In genomic region chrX:1673337-1673736, GRCh38 we compare ENCODE assay signal across 8 cellular contexts. TPM values are rescaled to one million over a fixed set of nuclear protein-coding genes. Genes with fewer than 3 reads are reported as not detected.
A peak's percentile ranks its signal among the peaks of the same experiment; 100 is the strongest.
DNase-seq lines count a peak whose midpoint lies in the region; ATAC-seq and TF ChIP-seq lines count a peak whose summit lies in the region.

No MANE protein-coding gene starts in this region.

- H3K4me3 Mint-ChIP-seq in CD4-positive, alpha-beta memory T cell: no peak overlapping the region
- no peak overlapping the region for H3K4me3 Mint-ChIP-seq in H9

- no peaks in the 10 kb centered on the region for H3K9me3 Mint-ChIP-seq in CD4-positive, alpha-beta memory T cell
- H3K9me3 Mint-ChIP-seq in H9: peaks cover 0 to 3% of the 10 kb centered on the region in 2 experiments; a peak in 2 of 5 replicates

- H3K79me1 ChIP-seq in H9 (ENCODE audit: insufficient read depth, low read depth, low read length, poor library complexity, severe bottlenecking): no peaks in the 10 kb centered on the region

- peaks cover 15 to 17% of the 10 kb centered on the region in 2 donors for H3K36me3 Mint-ChIP-seq in CD4-positive, alpha-beta memory T cell
- peaks cover 0 to 10% (median 3%) of the 10 kb centered on the region in 3 experiments; a peak in 2 of 7 replicates for H3K36me3 Mint-ChIP-seq in H9 (ENCODE audit: insufficient read depth in 1 of 3, low read depth in 3 of 3)

- H3K79me2 ChIP-seq in H9 (ENCODE audit: insufficient read depth, low read length): no peaks in the 10 kb centered on the region

- no peak overlapping the region for H2AFZ ChIP-seq in H9 (ENCODE audit: low read length)

- H3K4me2 ChIP-seq in H9 (ENCODE audit: insufficient read depth, insufficient read length, low read length): no peak overlapping the region

- H3K4me1 ChIP-seq in CD4-positive, alpha-beta memory T cell (ENCODE audit: insufficient read depth, low read length): no peaks in the 10 kb centered on the region
- no peaks in the 10 kb centered on the region for H3K4me1 ChIP-seq in H9 (ENCODE audit: insufficient read depth, low read length)
- no peaks in the 10 kb centered on the region for H3K4me1 ChIP-seq in esophagus squamous epithelium

- no peak for ATAC-seq in GM21526 (IDR thresholded peaks at IDR 0.05; ENCODE audit: low FRiP score, unreplicated experiment)

- no peak overlapping the region for H3K27ac ChIP-seq in CD4-positive, alpha-beta memory T cell (ENCODE audit: low read depth, low read length)
- H3K27ac ChIP-seq in H9 (ENCODE audit: insufficient read length, low read depth, low read length): no peak overlapping the region
- no peak overlapping the region for H3K27ac ChIP-seq in esophagus squamous epithelium

- H3K14ac ChIP-seq in H9 (ENCODE audit: insufficient read depth, low read length): no peak overlapping the region

- no peak overlapping the region for H2BK12ac ChIP-seq in H9 (ENCODE audit: insufficient read length, low read depth, low read length)

- no peak overlapping the region for H2BK120ac ChIP-seq in H9 (ENCODE audit: low read depth, low read length, poor library complexity, severe bottlenecking)

- H4K91ac ChIP-seq in H9 (ENCODE audit: insufficient read length, low read depth, low read length): no peak overlapping the region

- H3K9ac ChIP-seq in H9 (ENCODE audit: extremely low read depth, insufficient read length, low read length): no peak overlapping the region

- no peaks in the 10 kb centered on the region for H3K23me2 ChIP-seq in H9 (ENCODE audit: insufficient read length, low read depth, low read length, poor library complexity, severe bottlenecking)

- H2AK5ac ChIP-seq in H9 (ENCODE audit: insufficient read length, low read length): no peak overlapping the region

- no peaks in the 10 kb centered on the region for H3K27me3 ChIP-seq in CD4-positive, alpha-beta memory T cell (ENCODE audit: insufficient read depth, low read length)
- no peaks in the 10 kb centered on the region for H3K27me3 ChIP-seq in H9 (ENCODE audit: insufficient read depth, low read length)
- H3K27me3 ChIP-seq in esophagus squamous epithelium: no peaks in the 10 kb centered on the region

- WGBS in H9 (ENCODE audit: extremely low coverage, insufficient read length, low lambda C conversion rate): no CpG with 5 or more reads among the region's 7 CpGs
- 70 to 78% methylated on average over 7 of the region's 7 CpGs for WGBS in esophagus squamous epithelium, 2 donors

- DNase-seq in CD4-positive, alpha-beta memory T cell: peak in 4 of 5 donors; percentile 32 to 52 (median 44)
- DNase-seq in H9 (peak; percentile 55), UCSD-AML1 (lab: John Stamatoyannopoulos, UW; ENCODE audit: unreplicated experiment) (peak; percentile 14), esophagus squamous epithelium (lab: John Stamatoyannopoulos, UW) (no peak), NCI-H226 (no peak), 8988T (no peak)
- DNase-seq in stimulated activated CD4-positive, alpha-beta T cell treated with anti-CD3 and anti-CD28 coated beads, Interleukin-2, amount 100 ng/mL, for 48 hours: peak; percentile 43 to 51

- no peak overlapping the region for H3T11ph ChIP-seq in H9 (ENCODE audit: low read length)

- TF ChIP-seq POLR2A in esophagus squamous epithelium (IDR thresholded peaks at IDR 0.05): no peak

- no peak overlapping the region for H2BK15ac ChIP-seq in H9 (ENCODE audit: low read depth, low read length)

- H2BK5ac ChIP-seq in H9 (ENCODE audit: insufficient read length, low read length): no peak overlapping the region

- TF ChIP-seq CTCF in H9 (conservative IDR thresholded peaks at IDR 0.05) (peak; percentile 92), esophagus squamous epithelium (IDR thresholded peaks at IDR 0.05) (peak; percentile 18 to 78 (median 47))

- no peak overlapping the region for H3K23ac ChIP-seq in H9 (ENCODE audit: insufficient read length, low read depth, low read length)

- H3K4ac ChIP-seq in H9 (ENCODE audit: low read depth, low read length): no peak overlapping the region

- peaks cover 4 to 9% (median 7%) of the 10 kb centered on the region in 4 donors for H3K4me1 Mint-ChIP-seq in CD4-positive, alpha-beta memory T cell
- peaks cover under 1 to 1% of the 10 kb centered on the region in 2 experiments; a peak in 2 of 4 replicates for H3K4me1 Mint-ChIP-seq in H9

- H3K36me3 ChIP-seq in CD4-positive, alpha-beta memory T cell (ENCODE audit: insufficient read depth, low read length): no peaks in the 10 kb centered on the region
- H3K36me3 ChIP-seq in esophagus squamous epithelium: no peaks in the 10 kb centered on the region

- no peak overlapping the region for H2BK20ac ChIP-seq in H9 (ENCODE audit: low read depth, low read length, poor library complexity, severe bottlenecking)

- POLR2A ChIA-PET in CD4-positive, alpha-beta memory T cell (lab: Charles Lee; ENCODE audit: partially characterized antibody): no interaction called here

- intact Hi-C loops in CD4-positive, alpha-beta memory T cell (cut with micrococcal nuclease): loop anchor here (1.0 kb wide), 1 partner anchor 920 kb away; no protein-coding TSS in a partner anchor
- intact Hi-C loops in esophagus squamous epithelium (cut with DNase I): no loop called here

- no peak overlapping the region for H3K56ac ChIP-seq in H9 (ENCODE audit: insufficient read length, low read depth, low read length)

- no peak overlapping the region for H4K5ac ChIP-seq in H9 (ENCODE audit: insufficient read length, low read depth, low read length)

- H3K4me3 ChIP-seq in CD4-positive, alpha-beta memory T cell (ENCODE audit: low read length in 2 of 2): no peak overlapping the region
- H3K4me3 ChIP-seq in esophagus squamous epithelium: no peak overlapping the region

- no peak overlapping the region for H3K18ac ChIP-seq in H9 (ENCODE audit: insufficient read length, low read depth, low read length)

- H4K20me1 ChIP-seq in H9 (ENCODE audit: control insufficient read depth, insufficient read depth, insufficient read length): no peaks in the 10 kb centered on the region

- H3K27me3 Mint-ChIP-seq in CD4-positive, alpha-beta memory T cell: no peaks in the 10 kb centered on the region
- no peaks in the 10 kb centered on the region for H3K27me3 Mint-ChIP-seq in H9 (ENCODE audit: low read depth)

- H3K27ac Mint-ChIP-seq in CD4-positive, alpha-beta memory T cell: no peak overlapping the region
- H3K27ac Mint-ChIP-seq in H9: peak overlapping the region in 1 of 3 experiments; percentile 75; a peak in 2 of 7 replicates

- no peak overlapping the region for H4K8ac ChIP-seq in H9 (replicated peaks; ENCODE audit: insufficient read length, low read depth, low read length)

- no peaks in the 10 kb centered on the region for H3K9me3 ChIP-seq in CD4-positive, alpha-beta memory T cell (ENCODE audit: control insufficient read depth in 1 of 2, low read length in 2 of 2)
- H3K9me3 ChIP-seq in H9 (ENCODE audit: control insufficient read depth, low read depth, low read length) (no peaks in the 10 kb centered on the region), esophagus squamous epithelium (no peaks in the 10 kb centered on the region)

- CTCF ChIA-PET in CD4-positive, alpha-beta memory T cell (lab: Charles Lee; ENCODE audit: partially characterized antibody): no interaction called here

RNA-seq across cellular contexts. Expression of gene ASMT, which starts 58.5 kb away (rescaled TPM):
- not detected for total RNA-seq in CD4-positive, alpha-beta memory T cell
- polyA plus RNA-seq in CD4-positive, alpha-beta memory T cell: 1 to 10 TPM in 1 of 2 donors, under 1 TPM in 1; 0.35 to 1.0 TPM
- total RNA-seq in H9 (2021) (1.0 and 1.4 TPM in 2 replicates), esophagus squamous epithelium (not detected)

Comparison
In these comparisons a context has a peak if more than half of its experiments do, and no peak if none do; other contexts are left out.
1. DNase-seq: peak in CD4-positive, alpha-beta memory T cell (4 of 5), H9 (single experiment), UCSD-AML1 (single experiment) and stimulated activated CD4-positive, alpha-beta T cell treated with anti-CD3 and anti-CD28 coated beads, Interleukin-2, amount 100 ng/mL, for 48 hours (2 of 2); none in esophagus squamous epithelium (single experiment), NCI-H226 (single experiment) and 8988T (single experiment).